Comparison of ENCODE assay signal across 9 cellular contexts in the genomic region with DNA sequence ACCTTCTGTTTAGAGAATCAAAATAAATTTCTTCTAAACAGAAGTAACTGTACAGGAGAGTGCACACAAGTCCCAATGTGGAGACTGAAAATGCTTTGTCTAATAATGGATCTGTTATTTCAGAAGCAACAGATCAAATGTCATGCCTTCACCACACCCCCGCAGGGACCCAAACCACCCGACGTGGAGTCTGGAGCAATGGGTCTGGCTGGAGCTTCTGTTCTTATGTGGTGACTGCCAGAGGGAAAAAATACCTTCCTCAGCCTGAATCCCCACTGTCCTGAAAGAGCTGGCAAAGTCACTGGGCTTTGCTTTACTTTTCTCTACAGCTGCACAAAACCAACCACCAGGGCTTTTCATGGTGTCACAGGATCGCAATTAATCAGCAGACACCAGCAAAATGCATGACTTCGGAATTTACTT.
A peak's percentile ranks its signal among the peaks of the same experiment; 100 is the strongest.
DNase-seq lines count a peak whose midpoint lies in the region; ATAC-seq, FAIRE-seq and TF ChIP-seq lines count a peak whose summit lies in the region.
"Had no signal": no experiment of that assay in that cellular context is flagged by ENCODE, and none has a peak within 500 bp of the region (broad histone marks: within the 10 kb centered on the region; RNA-seq: fewer than 3 reads in every experiment).

No MANE protein-coding gene starts in this region.

- H3K9me3 ChIP-seq in BE2C (no peaks in the 10 kb centered on the region), heart left ventricle (no peaks in the 10 kb centered on the region), pancreas (no peaks in the 10 kb centered on the region)

- H3K4me3 Mint-ChIP-seq in activated T-helper 1 cell treated with anti-CD3 and anti-CD28 coated beads, Interleukin-12 subunit alpha, Interleukin-12 subunit beta, Interleukin-2, Interleukin-4 antibody, amounts not matched to agents 30 ng/mL and 10 ng/mL and 1 ng/mL, durations not matched to agents 14 hours and 24 hours and 36 hours: no peak overlapping the region

- intact Hi-C loops in heart left ventricle (cut with DNase I): loop anchor here in 3 of 10 donors (5.0 to 10.0 kb wide), 3 partner anchors 59 to 119 kb away; no protein-coding TSS in a partner anchor
- intact Hi-C loops in pancreas (cut with DNase I): no loop called here
- intact Hi-C loops in activated T-helper 1 cell treated with anti-CD3 and anti-CD28 coated beads, Interleukin-12 subunit alpha, Interleukin-12 subunit beta, Interleukin-2, Interleukin-4 antibody, amounts not matched to agents 30 ng/mL and 10 ng/mL and 1 ng/mL, durations not matched to agents 14 hours and 24 hours and 36 hours (cut with micrococcal nuclease): no loop called here

- no peaks in the 10 kb centered on the region for H3K27me3 Mint-ChIP-seq in activated T-helper 1 cell treated with anti-CD3 and anti-CD28 coated beads, Interleukin-12 subunit alpha, Interleukin-12 subunit beta, Interleukin-2, Interleukin-4 antibody, amounts not matched to agents 30 ng/mL and 10 ng/mL and 1 ng/mL, durations not matched to agents 14 hours and 24 hours and 36 hours (ENCODE audit: insufficient read depth)

- H3K36me3 Mint-ChIP-seq in activated T-helper 1 cell treated with anti-CD3 and anti-CD28 coated beads, Interleukin-12 subunit alpha, Interleukin-12 subunit beta, Interleukin-2, Interleukin-4 antibody, amounts not matched to agents 30 ng/mL and 10 ng/mL and 1 ng/mL, durations not matched to agents 14 hours and 24 hours and 36 hours (ENCODE audit: low read depth): peaks cover 8% of the 10 kb centered on the region

- WGBS in heart left ventricle, 4 donors: 35 to 42% (median 40%) methylated on average over 5 of the region's 5 CpGs
- WGBS in pancreas, 2 donors: 32 to 38% methylated on average over 5 of the region's 5 CpGs

- no peaks in the 10 kb centered on the region for H3K4me1 Mint-ChIP-seq in activated T-helper 1 cell treated with anti-CD3 and anti-CD28 coated beads, Interleukin-12 subunit alpha, Interleukin-12 subunit beta, Interleukin-2, Interleukin-4 antibody, amounts not matched to agents 30 ng/mL and 10 ng/mL and 1 ng/mL, durations not matched to agents 14 hours and 24 hours and 36 hours (ENCODE audit: low read depth)

- H3K4me3 ChIP-seq in BE2C (ENCODE audit: low read depth, low read length): peak overlapping the region; percentile 26
- H3K4me3 ChIP-seq in heart left ventricle: no peak overlapping the region
- no peak overlapping the region for H3K4me3 ChIP-seq in pancreas

- FAIRE-seq in pancreas (lab: Jason Lieb, UNC): no peak

- H3K36me3 ChIP-seq in BE2C: peaks cover 9% of the 10 kb centered on the region
- peaks cover 0 to 7% (median 0%) of the 10 kb centered on the region in 9 donors for H3K36me3 ChIP-seq in heart left ventricle
- no peaks in the 10 kb centered on the region for H3K36me3 ChIP-seq in pancreas

- peak; percentile 87 for DNase-seq in BE2C
- DNase-seq in heart left ventricle: peak in 3 of 5 donors; percentile 19 to 57 (median 43)
- no peak for DNase-seq in pancreas
- DNase-seq in activated T-helper 1 cell treated with anti-CD3 and anti-CD28 coated beads, Interleukin-12 subunit alpha, Interleukin-12 subunit beta, Interleukin-2, Interleukin-4 antibody, amounts not matched to agents 30 ng/mL and 10 ng/mL and 1 ng/mL, durations not matched to agents 14 hours and 24 hours and 36 hours (ENCODE audit: low spot score): no peak
- no peak for DNase-seq in stimulated activated CD4-positive, alpha-beta T cell treated with anti-CD3 and anti-CD28 coated beads, Interleukin-4, amount 100 ng/mL, for 24 hours
- DNase-seq: Kasumi-1 had no signal

- H3K27me3 ChIP-seq in BE2C: no peaks in the 10 kb centered on the region
- no peaks in the 10 kb centered on the region for H3K27me3 ChIP-seq in heart left ventricle
- H3K27me3 ChIP-seq in pancreas: no peaks in the 10 kb centered on the region

- peak overlapping the region; percentile 47 to 88 (median 82) for H3K27ac ChIP-seq in heart left ventricle
- peak overlapping the region in 2 of 4 donors; percentile 41 to 62 for H3K27ac ChIP-seq in pancreas

- H3K27ac Mint-ChIP-seq in activated T-helper 1 cell treated with anti-CD3 and anti-CD28 coated beads, Interleukin-12 subunit alpha, Interleukin-12 subunit beta, Interleukin-2, Interleukin-4 antibody, amounts not matched to agents 30 ng/mL and 10 ng/mL and 1 ng/mL, durations not matched to agents 14 hours and 24 hours and 36 hours: no peak overlapping the region

- ATAC-seq in SK-N-SH treated with all-trans-retinoic acid at 6 μM for 48 hours: peak; percentile 41
- peak; percentile 10 to 63 (median 36) for ATAC-seq in heart left ventricle
- ATAC-seq in pancreas: peak; percentile 14 to 40 (median 20)
- no peak for ATAC-seq in GM21723 (IDR thresholded peaks at IDR 0.05; ENCODE audit: unreplicated experiment)
- no peak for ATAC-seq in HG02840 (IDR thresholded peaks at IDR 0.05; ENCODE audit: low FRiP score, unreplicated experiment)

- H3K9me3 Mint-ChIP-seq in activated T-helper 1 cell treated with anti-CD3 and anti-CD28 coated beads, Interleukin-12 subunit alpha, Interleukin-12 subunit beta, Interleukin-2, Interleukin-4 antibody, amounts not matched to agents 30 ng/mL and 10 ng/mL and 1 ng/mL, durations not matched to agents 14 hours and 24 hours and 36 hours: no peaks in the 10 kb centered on the region

- H3K4me1 ChIP-seq in BE2C (peaks cover 48% of the 10 kb centered on the region), heart left ventricle (peaks cover 17 to 99% (median 80%) of the 10 kb centered on the region in 12 donors), pancreas (peaks cover 17 to 33% (median 30%) of the 10 kb centered on the region in 3 donors)

- no peak for TF ChIP-seq POLR2A in heart left ventricle (IDR thresholded peaks at IDR 0.05)

- TF ChIP-seq CTCF in BE2C (IDR thresholded peaks at IDR 0.05; ENCODE audit: low read depth, low read length) (peak; percentile 45), heart left ventricle (IDR thresholded peaks at IDR 0.05) (peak in 3 of 12 donors; percentile 5 to 32 (median 17)), pancreas (IDR thresholded peaks at IDR 0.05) (no peak)

TF ChIP-seq in SK-N-SH treated with all-trans-retinoic acid at 6 μM for 48 hours, 23 proteins besides CTCF, POLR2A, EP300 and RAD21:
- peak; percentile 36; the same call in 1 of the 2 replicates for TF ChIP-seq TCF4 (CRISPR knock-in tag; IDR thresholded peaks at IDR 0.05; ENCODE audit: borderline replicate concordance)
- TF ChIP-seq ZNF8 (CRISPR knock-in tag; IDR thresholded peaks at IDR 0.05): no peak
- TF ChIP-seq RARB (CRISPR knock-in tag; IDR thresholded peaks at IDR 0.05): no peak
- TF ChIP-seq, protein P1, sequence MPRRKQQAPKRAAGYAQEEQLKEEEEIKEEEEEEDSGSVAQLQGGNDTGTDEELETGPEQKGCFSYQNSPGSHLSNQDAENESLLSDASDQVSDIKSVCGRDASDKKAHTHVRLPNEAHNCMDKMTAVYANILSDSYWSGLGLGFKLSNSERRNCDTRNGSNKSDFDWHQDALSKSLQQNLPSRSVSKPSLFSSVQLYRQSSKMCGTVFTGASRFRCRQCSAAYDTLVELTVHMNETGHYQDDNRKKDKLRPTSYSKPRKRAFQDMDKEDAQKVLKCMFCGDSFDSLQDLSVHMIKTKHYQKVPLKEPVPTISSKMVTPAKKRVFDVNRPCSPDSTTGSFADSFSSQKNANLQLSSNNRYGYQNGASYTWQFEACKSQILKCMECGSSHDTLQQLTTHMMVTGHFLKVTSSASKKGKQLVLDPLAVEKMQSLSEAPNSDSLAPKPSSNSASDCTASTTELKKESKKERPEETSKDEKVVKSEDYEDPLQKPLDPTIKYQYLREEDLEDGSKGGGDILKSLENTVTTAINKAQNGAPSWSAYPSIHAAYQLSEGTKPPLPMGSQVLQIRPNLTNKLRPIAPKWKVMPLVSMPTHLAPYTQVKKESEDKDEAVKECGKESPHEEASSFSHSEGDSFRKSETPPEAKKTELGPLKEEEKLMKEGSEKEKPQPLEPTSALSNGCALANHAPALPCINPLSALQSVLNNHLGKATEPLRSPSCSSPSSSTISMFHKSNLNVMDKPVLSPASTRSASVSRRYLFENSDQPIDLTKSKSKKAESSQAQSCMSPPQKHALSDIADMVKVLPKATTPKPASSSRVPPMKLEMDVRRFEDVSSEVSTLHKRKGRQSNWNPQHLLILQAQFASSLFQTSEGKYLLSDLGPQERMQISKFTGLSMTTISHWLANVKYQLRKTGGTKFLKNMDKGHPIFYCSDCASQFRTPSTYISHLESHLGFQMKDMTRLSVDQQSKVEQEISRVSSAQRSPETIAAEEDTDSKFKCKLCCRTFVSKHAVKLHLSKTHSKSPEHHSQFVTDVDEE (CRISPR knock-in tag; IDR thresholded peaks at IDR 0.05): 0 out of 2 replicates have a peak, but pooled peaks have one; percentile 12
- TF ChIP-seq ESRRG (CRISPR knock-in tag; IDR thresholded peaks at IDR 0.05): no peak
- no peak for TF ChIP-seq ZFP30 (CRISPR knock-in tag; IDR thresholded peaks at IDR 0.05)
- TF ChIP-seq BACH2 (CRISPR knock-in tag; IDR thresholded peaks at IDR 0.05; ENCODE audit: borderline replicate concordance): no peak
- TF ChIP-seq, protein P2, sequence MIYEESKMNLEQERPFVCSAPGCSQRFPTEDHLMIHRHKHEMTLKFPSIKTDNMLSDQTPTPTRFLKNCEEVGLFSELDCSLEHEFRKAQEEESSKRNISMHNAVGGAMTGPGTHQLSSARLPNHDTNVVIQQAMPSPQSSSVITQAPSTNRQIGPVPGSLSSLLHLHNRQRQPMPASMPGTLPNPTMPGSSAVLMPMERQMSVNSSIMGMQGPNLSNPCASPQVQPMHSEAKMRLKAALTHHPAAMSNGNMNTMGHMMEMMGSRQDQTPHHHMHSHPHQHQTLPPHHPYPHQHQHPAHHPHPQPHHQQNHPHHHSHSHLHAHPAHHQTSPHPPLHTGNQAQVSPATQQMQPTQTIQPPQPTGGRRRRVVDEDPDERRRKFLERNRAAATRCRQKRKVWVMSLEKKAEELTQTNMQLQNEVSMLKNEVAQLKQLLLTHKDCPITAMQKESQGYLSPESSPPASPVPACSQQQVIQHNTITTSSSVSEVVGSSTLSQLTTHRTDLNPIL (CRISPR knock-in tag; IDR thresholded peaks at IDR 0.05; ENCODE audit: low read depth): no peak

Comparison
In these comparisons a context has a peak if more than half of its experiments do, and no peak if none do; other contexts are left out.
1. DNase-seq: peak in BE2C (single experiment) and heart left ventricle (3 of 5); none in pancreas (0 of 6), activated T-helper 1 cell treated with anti-CD3 and anti-CD28 coated beads, Interleukin-12 subunit alpha, Interleukin-12 subunit beta, Interleukin-2, Interleukin-4 antibody, amounts not matched to agents 30 ng/mL and 10 ng/mL and 1 ng/mL, durations not matched to agents 14 hours and 24 hours and 36 hours (single experiment) and stimulated activated CD4-positive, alpha-beta T cell treated with anti-CD3 and anti-CD28 coated beads, Interleukin-4, amount 100 ng/mL, for 24 hours (single experiment).
2. ATAC-seq: peak in SK-N-SH treated with all-trans-retinoic acid at 6 μM for 48 hours (single experiment), heart left ventricle (4 of 4) and pancreas (4 of 4); none in GM21723 (single experiment) and HG02840 (single experiment).